26 cellular contexts compared by ENCODE assay signal in the genomic region with DNA sequence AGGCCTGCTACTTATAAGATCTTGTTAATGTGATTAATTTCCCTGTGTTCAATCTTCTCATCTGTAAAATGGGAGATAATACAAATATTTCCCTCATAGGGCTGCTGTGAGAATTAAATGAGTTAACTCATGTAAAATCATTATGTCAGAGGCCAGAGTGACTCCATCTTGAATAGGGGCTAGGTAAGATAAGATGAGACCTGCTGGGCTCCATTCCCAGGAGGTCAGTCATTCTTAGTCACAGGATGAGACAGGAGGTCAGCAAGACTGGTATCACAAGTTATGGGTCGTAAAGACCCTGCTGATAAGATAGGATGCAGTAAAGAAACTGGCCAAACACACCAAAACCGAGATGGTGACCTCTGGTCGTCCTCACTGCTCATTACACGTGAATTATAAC.
"Had no signal": no experiment of that assay in that cellular context is flagged by ENCODE, and none has a peak within 500 bp of the region (broad histone marks: within the 10 kb centered on the region; RNA-seq: fewer than 3 reads in every experiment).

No MANE protein-coding gene starts in this region.

- H3K4me3 ChIP-seq: coronary artery, heart right ventricle, lung, neural progenitor cell, testis, vagina had no signal

- H2AFZ ChIP-seq: neural progenitor cell had no signal

- H3K36me3 Mint-ChIP-seq: activated naive CD8-positive, alpha-beta T cell; neural progenitor cell; stimulated activated effector memory CD8-positive, alpha-beta T cell treated with anti-CD3 and anti-CD28 coated beads, Interleukin-12 subunit alpha, Interleukin-12 subunit beta, amount 100 ng/mL, for 72 hours; type B pancreatic cell had no signal

- H3K27ac Mint-ChIP-seq: activated B cell treated with CpG ODN at 0.5 μM for 24 hours; activated naive CD8-positive, alpha-beta T cell; activated T-helper 2 cell treated with anti-CD3 and anti-CD28 coated beads, Interferon-gamma antibody, Interleukin-2, Interleukin-4, amounts not matched to agents 10 μg/mL and 5 μg/mL and 100 μg/mL, durations not matched to agents 14 hours and 24 hours and 36 hours; naive thymus-derived CD4-positive, alpha-beta T cell; neural progenitor cell; stimulated activated effector memory CD8-positive, alpha-beta T cell treated with anti-CD3 and anti-CD28 coated beads, Interleukin-12 subunit alpha, Interleukin-12 subunit beta, amount 100 ng/mL, for 72 hours; type B pancreatic cell had no signal

- H3K36me3 ChIP-seq: heart right ventricle, neural progenitor cell, vagina had no signal

- H3K4me1 Mint-ChIP-seq: naive thymus-derived CD4-positive, alpha-beta T cell; stimulated activated effector memory CD8-positive, alpha-beta T cell treated with anti-CD3 and anti-CD28 coated beads, Interleukin-12 subunit alpha, Interleukin-12 subunit beta, amount 100 ng/mL, for 72 hours had no signal

- H3K27me3 ChIP-seq: neural progenitor cell, testis, vagina had no signal

- H3K4me1 ChIP-seq: heart right ventricle, testis, vagina had no signal

- H3K4me3 Mint-ChIP-seq: activated B cell treated with CpG ODN at 0.5 μM for 24 hours; activated naive CD8-positive, alpha-beta T cell; activated T-cell treated with anti-CD3 and anti-CD28 coated beads, Interleukin-2, amount 50 U/mL, for 4 hours; naive thymus-derived CD4-positive, alpha-beta T cell; neural progenitor cell; stimulated activated effector memory CD8-positive, alpha-beta T cell treated with anti-CD3 and anti-CD28 coated beads, Interleukin-12 subunit alpha, Interleukin-12 subunit beta, amount 100 ng/mL, for 72 hours; type B pancreatic cell had no signal

- H3K27ac ChIP-seq: coronary artery, heart right ventricle, neural progenitor cell, testis, vagina had no signal

- H3K9ac ChIP-seq: neural progenitor cell had no signal

- DNase-seq: activated B cell treated with CpG ODN at 0.5 μM for 24 hours; activated CD4-positive, alpha-beta T cell treated with anti-CD3 and anti-CD28 coated beads for 4 hours; activated CD4-positive, alpha-beta T cell treated with anti-CD3 and anti-CD28 coated beads, Interleukin-2, amount 50 U/mL, for 48 hours; activated CD8-positive, alpha-beta memory T cell treated with anti-CD3 and anti-CD28 coated beads, Interleukin-2, amount 50 U/mL, for 48 hours; activated naive CD4-positive, alpha-beta T cell; activated T-cell treated with anti-CD3 and anti-CD28 coated beads, Interleukin-2, amount 50 U/mL, for 4 hours; amygdala; cerebellar nuclear complex; foreskin fibroblast; heart right ventricle; naive thymus-derived CD4-positive, alpha-beta T cell; posterior cingulate gyrus; small intestine; stimulated activated CD4-positive, alpha-beta T cell treated with anti-CD3 and anti-CD28 coated beads, Interleukin-2, amount 100 ng/mL, for 24 hours; T-helper 9 cell; testis had no signal

- H3K27me3 Mint-ChIP-seq: activated B cell treated with CpG ODN at 0.5 μM for 24 hours; activated naive CD8-positive, alpha-beta T cell; naive thymus-derived CD4-positive, alpha-beta T cell; type B pancreatic cell had no signal

- H3K4me2 ChIP-seq: neural progenitor cell had no signal

- ATAC-seq: activated T-cell treated with anti-CD3 and anti-CD28 coated beads, Interleukin-2, amount 50 U/mL, for 4 hours; heart right ventricle; left lobe of liver; naive thymus-derived CD4-positive, alpha-beta T cell; sciatic nerve; stimulated activated effector memory CD8-positive, alpha-beta T cell treated with anti-CD3 and anti-CD28 coated beads, Interleukin-12 subunit alpha, Interleukin-12 subunit beta, amount 100 ng/mL, for 72 hours had no signal

- H3K9me3 ChIP-seq: testis, vagina had no signal

- FAIRE-seq: small intestine had no signal
